Comparison of ENCODE assay signal across 20 cellular contexts in genomic region chr10:12875100-12875499, GRCh38.
A peak's percentile ranks its signal among the peaks of the same experiment; 100 is the strongest.
DNase-seq lines count a peak whose midpoint lies in the region; ATAC-seq, FAIRE-seq and TF ChIP-seq lines count a peak whose summit lies in the region.
"Had no signal": no experiment of that assay in that cellular context is flagged by ENCODE, and none has a peak within 500 bp of the region (broad histone marks: within the 10 kb centered on the region; RNA-seq: fewer than 3 reads in every experiment).

No MANE protein-coding gene starts in this region.

- CTCF ChIA-PET in RWPE1 (lab: Yijun Ruan, JAX) = interaction anchor here (0.6 kb wide), 1 partner anchor 27 kb away, joined by 3 read pairs; no protein-coding TSS in a partner anchor

- H3K36me3 Mint-ChIP-seq in astrocyte (ENCODE audit: low read depth, unreplicated experiment) = no peaks in the 10 kb centered on the region
- H3K36me3 Mint-ChIP-seq: activated CD4-positive, alpha-beta memory T cell treated with anti-CD3 and anti-CD28 coated beads for 36 hours; activated naive CD8-positive, alpha-beta T cell; CD8-positive, alpha-beta T cell; mesothelial cell of epicardium had no signal

- no peak overlapping the region for H2AFZ ChIP-seq in astrocyte (ENCODE audit: low read depth, low read length)

- H3K27me3 ChIP-seq in right cardiac atrium (ENCODE audit: control insufficient read depth, insufficient read depth) (no peaks in the 10 kb centered on the region), astrocyte (ENCODE audit: insufficient read depth, low read length) (peaks cover 9% of the 10 kb centered on the region), aorta (ENCODE audit: control insufficient read depth in 1 of 2, insufficient read depth in 2 of 2, low read length in 1 of 2) (no peaks in the 10 kb centered on the region)
- H3K27me3 ChIP-seq: cardiac muscle cell had no signal

- H3K27me3 Mint-ChIP-seq in astrocyte (ENCODE audit: low read depth, unreplicated experiment) = peaks cover 32% of the 10 kb centered on the region

- H4K20me1 ChIP-seq in astrocyte (ENCODE audit: insufficient read depth, low read length) = no peaks in the 10 kb centered on the region

- H3K9ac ChIP-seq in astrocyte (ENCODE audit: low read length) = no peak overlapping the region

- H3K4me3 ChIP-seq in right cardiac atrium (ENCODE audit: low read length) = no peak overlapping the region
- H3K4me3 ChIP-seq in astrocyte (ENCODE audit: insufficient read depth, low read depth, low read length) = no peak overlapping the region
- no peak overlapping the region for H3K4me3 ChIP-seq in aorta (ENCODE audit: low read length in 2 of 2)
- H3K4me3 ChIP-seq: cardiac muscle cell, stomach had no signal

- no peak overlapping the region for H3K4me3 Mint-ChIP-seq in astrocyte (ENCODE audit: unreplicated experiment)
- H3K4me3 Mint-ChIP-seq: activated CD4-positive, alpha-beta memory T cell treated with anti-CD3 and anti-CD28 coated beads for 36 hours; activated naive CD8-positive, alpha-beta T cell; activated T-cell treated with anti-CD3 and anti-CD28 coated beads, Interleukin-2, amount 50 U/mL, for 24 hours; CD8-positive, alpha-beta T cell; mesothelial cell of epicardium had no signal

- ATAC-seq in right cardiac atrium (peak; percentile 49 to 70), left lobe of liver (peak; percentile 85), aorta (ENCODE audit: low FRiP score) (peak; percentile 72), omental fat pad (ENCODE audit: low FRiP score) (no peak)
- ATAC-seq: CD8-positive, alpha-beta T cell had no signal

- 62% methylated on average over 5 of the region's 5 CpGs for WGBS in right cardiac atrium
- WGBS in aorta, 2 donors = 6 to 11% methylated on average over 5 of the region's 5 CpGs

- no peak for FAIRE-seq in astrocyte (lab: Jason Lieb, UNC)
- FAIRE-seq: keratinocyte, RCC 7860 had no signal

- H3K27ac ChIP-seq in right cardiac atrium (ENCODE audit: low read length) (no peak overlapping the region), astrocyte (ENCODE audit: low read depth, low read length) (no peak overlapping the region), aorta (ENCODE audit: low read depth in 1 of 2, low read length in 2 of 2) (no peak overlapping the region), RWPE1 (no peak overlapping the region)
- H3K27ac ChIP-seq: cardiac muscle cell had no signal

- H3K4me1 Mint-ChIP-seq in astrocyte (ENCODE audit: low read depth, unreplicated experiment) = peaks cover 2% of the 10 kb centered on the region
- H3K4me1 Mint-ChIP-seq: mesothelial cell of epicardium had no signal

- no peaks in the 10 kb centered on the region for H3K4me1 ChIP-seq in right cardiac atrium (ENCODE audit: control insufficient read depth, insufficient read depth, low read length)
- no peaks in the 10 kb centered on the region for H3K4me1 ChIP-seq in astrocyte (ENCODE audit: insufficient read depth, low read length)
- H3K4me1 ChIP-seq in aorta (ENCODE audit: control insufficient read depth in 1 of 2, insufficient read depth in 2 of 2, low read length in 2 of 2) = no peaks in the 10 kb centered on the region

- no peaks in the 10 kb centered on the region for H3K79me2 ChIP-seq in astrocyte (ENCODE audit: insufficient read depth, low read length)

- no peak overlapping the region for H3K27ac Mint-ChIP-seq in astrocyte (ENCODE audit: unreplicated experiment)
- H3K27ac Mint-ChIP-seq: activated CD4-positive, alpha-beta memory T cell treated with anti-CD3 and anti-CD28 coated beads for 36 hours; activated naive CD8-positive, alpha-beta T cell; activated T-cell treated with anti-CD3 and anti-CD28 coated beads, Interleukin-2, amount 50 U/mL, for 24 hours; CD8-positive, alpha-beta T cell; mesothelial cell of epicardium had no signal

- H3K4me2 ChIP-seq in astrocyte (ENCODE audit: low read length) = no peak overlapping the region

- TF ChIP-seq CTCF in astrocyte (IDR thresholded peaks at IDR 0.05; ENCODE audit: insufficient read depth, low read depth, low read length) (no peak), RWPE1 (conservative IDR thresholded peaks at IDR 0.05; ENCODE audit: low read depth) (no peak), omental fat pad (IDR thresholded peaks at IDR 0.05) (no peak)

- peak in 2 of 3 donors; percentile 52 to 70 for DNase-seq in right cardiac atrium
- no peak for DNase-seq in cardiac septum (ENCODE audit: low spot score)
- peak; percentile 44 for DNase-seq in astrocyte (ENCODE audit: low read depth)
- DNase-seq in left lobe of liver (ENCODE audit: low spot score) = peak; percentile 69
- DNase-seq in aorta = peak in 1 of 2 donors; percentile 54
- DNase-seq in stimulated activated CD4-positive, alpha-beta T cell treated with anti-CD3 and anti-CD28 coated beads, Interleukin-1b, Interleukin-23, amount 100 ng/mL, for 48 hours = no peak
- DNase-seq in RWPE1 (ENCODE audit: low spot score) = no peak
- DNase-seq in omental fat pad (ENCODE audit: low spot score) = no peak
- DNase-seq: activated CD4-positive, alpha-beta memory T cell treated with anti-CD3 and anti-CD28 coated beads for 36 hours; activated T-cell treated with anti-CD3 and anti-CD28 coated beads, Interleukin-2, amount 50 U/mL, for 24 hours; CD8-positive, alpha-beta T cell; DND-41; effector CD8-positive, alpha-beta T cell; NCI-H82; stomach had no signal

- intact Hi-C loops in right cardiac atrium (cut with DNase I) (no loop called here), cardiac septum (cut with DNase I) (no loop called here), aorta (cut with DNase I) (no loop called here)

- peaks cover 5% of the 10 kb centered on the region for H3K9me3 Mint-ChIP-seq in astrocyte (ENCODE audit: unreplicated experiment)
- H3K9me3 Mint-ChIP-seq: activated CD4-positive, alpha-beta memory T cell treated with anti-CD3 and anti-CD28 coated beads for 36 hours; activated T-cell treated with anti-CD3 and anti-CD28 coated beads, Interleukin-2, amount 50 U/mL, for 24 hours; CD8-positive, alpha-beta T cell had no signal

- H3K9me3 ChIP-seq in right cardiac atrium (ENCODE audit: control insufficient read depth, low read length) (no peaks in the 10 kb centered on the region), astrocyte (ENCODE audit: insufficient read depth, low read depth, low read length) (peaks cover 2% of the 10 kb centered on the region), aorta (ENCODE audit: control insufficient read depth, low read length) (no peaks in the 10 kb centered on the region)
- H3K9me3 ChIP-seq: stomach had no signal

- POLR2A ChIA-PET in RWPE1 (lab: Yijun Ruan, JAX; ENCODE audit: low non-redundant PET) = no interaction called here

- no peaks in the 10 kb centered on the region for H3K36me3 ChIP-seq in astrocyte (ENCODE audit: insufficient read depth, low read length)
- no peaks in the 10 kb centered on the region for H3K36me3 ChIP-seq in aorta (ENCODE audit: control insufficient read depth in 1 of 2, insufficient read depth in 2 of 2, low read length in 1 of 2)
- H3K36me3 ChIP-seq: cardiac muscle cell, stomach had no signal

Comparison
In these comparisons a context has a peak if more than half of its experiments do, and no peak if none do; other contexts are left out.
1. DNase-seq: peak in right cardiac atrium (2 of 3), astrocyte (single experiment) and left lobe of liver (single experiment); none in cardiac septum (single experiment), stimulated activated CD4-positive, alpha-beta T cell treated with anti-CD3 and anti-CD28 coated beads, Interleukin-1b, Interleukin-23, amount 100 ng/mL, for 48 hours (single experiment), RWPE1 (single experiment) and omental fat pad (single experiment).